Comparison of ENCODE assay signal across 13 cellular contexts in the genomic region with DNA sequence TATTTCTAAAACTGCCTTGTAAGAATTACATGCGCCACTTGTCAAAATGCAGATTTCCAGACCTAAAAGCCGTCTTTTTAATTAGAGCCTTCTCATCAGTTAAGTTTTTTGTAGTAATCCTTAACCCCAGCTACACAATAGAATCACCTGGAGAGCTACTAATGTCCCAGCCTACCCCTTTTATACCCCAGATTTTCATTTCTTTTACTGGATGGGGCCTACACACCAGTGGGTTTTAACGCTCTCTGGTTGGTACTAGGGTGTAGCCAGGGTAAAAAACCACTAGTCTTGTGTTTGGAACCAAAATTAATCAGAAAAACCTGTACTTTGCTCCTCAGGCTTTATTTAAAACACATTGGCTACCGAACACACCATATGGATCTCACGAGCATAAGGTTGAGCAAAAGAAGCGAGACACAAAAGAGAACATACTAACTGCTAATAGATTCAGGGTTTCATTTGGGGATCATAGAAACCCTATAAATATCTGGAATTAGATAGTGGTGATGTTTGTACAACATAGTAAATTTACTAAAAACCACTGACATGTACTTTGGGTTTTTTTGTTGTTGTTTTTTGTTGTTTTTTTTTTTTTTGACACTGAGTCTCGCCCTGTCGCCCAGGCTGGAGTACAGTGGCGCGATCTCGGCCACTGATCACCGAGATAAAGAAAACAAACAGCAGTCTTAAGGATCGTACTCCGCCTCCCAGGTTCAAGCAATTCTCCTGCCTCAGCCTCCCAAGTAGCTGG. TPM values are rescaled to one million over a fixed set of nuclear protein-coding genes. Genes with fewer than 3 reads are reported as not detected.
DNase-seq lines count a peak whose midpoint lies in the region; ATAC-seq, FAIRE-seq and TF ChIP-seq lines count a peak whose summit lies in the region.
"Had no signal": no experiment of that assay in that cellular context is flagged by ENCODE, and none has a peak within 500 bp of the region (broad histone marks: within the 10 kb centered on the region; RNA-seq: fewer than 3 reads in every experiment).

No MANE protein-coding gene starts in this region.

- no peak overlapping the region for H3K4me3 ChIP-seq in RWPE2 (ENCODE audit: severe bottlenecking)
- H3K4me3 ChIP-seq in liver (ENCODE audit: low read depth in 1 of 3, low read length in 3 of 3), result no peak overlapping the region

- H3K27ac ChIP-seq in RWPE2 (ENCODE audit: poor library complexity, severe bottlenecking), result peak overlapping the region; percentile 98
- H3K27ac ChIP-seq in liver (ENCODE audit: low read depth in 1 of 2, low read length in 2 of 2), result peak overlapping the region; percentile 19 to 42

- FAIRE-seq in GM12891 (lab: Jason Lieb, UNC), result no peak

- ATAC-seq in stimulated activated naive CD8-positive, alpha-beta T cell treated with anti-CD3 and anti-CD28 coated beads, Interleukin-15, Interleukin-2, amounts not matched to agents 100 U/mL and 50 U/mL, for 24 hours, result no peak
- ATAC-seq in RWPE2 (ENCODE audit: low read depth), result no peak
- ATAC-seq in HG02642 (IDR thresholded peaks at IDR 0.05; ENCODE audit: poor library complexity, unreplicated experiment), result no peak
- no peak for ATAC-seq in HG02759 (IDR thresholded peaks at IDR 0.05; ENCODE audit: unreplicated experiment)

- H3K4me3 Mint-ChIP-seq in stimulated activated naive CD8-positive, alpha-beta T cell treated with anti-CD3 and anti-CD28 coated beads, Interleukin-15, Interleukin-2, amounts not matched to agents 100 ng/mL and 50 ng/mL, for 24 hours, result no peak overlapping the region

- peaks cover 31% of the 10 kb centered on the region for H3K4me1 Mint-ChIP-seq in stimulated activated naive CD8-positive, alpha-beta T cell treated with anti-CD3 and anti-CD28 coated beads, Interleukin-15, Interleukin-2, amounts not matched to agents 100 ng/mL and 50 ng/mL, for 24 hours (ENCODE audit: low read depth)

- H3K36me3 Mint-ChIP-seq in stimulated activated naive CD8-positive, alpha-beta T cell treated with anti-CD3 and anti-CD28 coated beads, Interleukin-15, Interleukin-2, amounts not matched to agents 100 ng/mL and 50 ng/mL, for 24 hours (ENCODE audit: low read depth), result no peaks in the 10 kb centered on the region

- no peaks in the 10 kb centered on the region for H3K27me3 Mint-ChIP-seq in stimulated activated naive CD8-positive, alpha-beta T cell treated with anti-CD3 and anti-CD28 coated beads, Interleukin-15, Interleukin-2, amounts not matched to agents 100 ng/mL and 50 ng/mL, for 24 hours

- H3K9me3 Mint-ChIP-seq in stimulated activated naive CD8-positive, alpha-beta T cell treated with anti-CD3 and anti-CD28 coated beads, Interleukin-15, Interleukin-2, amounts not matched to agents 100 ng/mL and 50 ng/mL, for 24 hours, result no peaks in the 10 kb centered on the region

- H3K9ac ChIP-seq in liver (ENCODE audit: low read depth in 1 of 2, low read length in 2 of 2), result no peak overlapping the region

- no peak for TF ChIP-seq RAD21 in liver (IDR thresholded peaks at IDR 0.05)

- 95% methylated on average over 14 of the region's 14 CpGs for WGBS in liver

- no peaks in the 10 kb centered on the region for H3K36me3 ChIP-seq in RWPE2 (ENCODE audit: low read depth)
- H3K36me3 ChIP-seq in liver (ENCODE audit: control insufficient read depth in 4 of 4, insufficient read depth in 3 of 4, low read depth in 1 of 4, low read length in 3 of 4), result no peaks in the 10 kb centered on the region

- DNase-seq in stimulated activated naive CD8-positive, alpha-beta T cell treated with anti-CD3 and anti-CD28 coated beads, Interleukin-15, Interleukin-2, amounts not matched to agents 100 U/mL and 50 U/mL, for 24 hours, result no peak
- DNase-seq in RWPE2 (ENCODE audit: low spot score), result no peak
- no peak for DNase-seq in GM12891 (ENCODE audit: insufficient read length, low spot score)
- DNase-seq: activated CD4-positive, alpha-beta T cell treated with anti-CD3 and anti-CD28 coated beads, Interleukin-2, amount 50 U/mL, for 1 hour; hippocampal formation; Karpas-422; kidney; NCI-H1417; retina had no signal

- H3K4me1 ChIP-seq in RWPE2 (ENCODE audit: insufficient read depth, poor library complexity, severe bottlenecking) (peaks cover 38% of the 10 kb centered on the region), liver (ENCODE audit: control insufficient read depth in 4 of 4, insufficient read depth in 4 of 4, low read length in 3 of 4) (peaks cover 2 to 35% (median 14%) of the 10 kb centered on the region in 4 donors)

- H3K9me3 ChIP-seq in RWPE2 (ENCODE audit: severe bottlenecking), result no peaks in the 10 kb centered on the region
- no peaks in the 10 kb centered on the region for H3K9me3 ChIP-seq in liver (ENCODE audit: control insufficient read depth in 4 of 4, low read length in 3 of 4)

- TF ChIP-seq POLR2A in GM12891 (IDR thresholded peaks at IDR 0.05; ENCODE audit: low read depth, low read length), result no peak

- H3K27me3 ChIP-seq in RWPE2 (ENCODE audit: insufficient read depth, poor library complexity, severe bottlenecking) (no peaks in the 10 kb centered on the region), liver (ENCODE audit: control insufficient read depth in 4 of 4, insufficient read depth in 4 of 4, low read length in 3 of 4) (no peaks in the 10 kb centered on the region)

- peak overlapping the region; percentile 67 for H3K27ac Mint-ChIP-seq in stimulated activated naive CD8-positive, alpha-beta T cell treated with anti-CD3 and anti-CD28 coated beads, Interleukin-15, Interleukin-2, amounts not matched to agents 100 ng/mL and 50 ng/mL, for 24 hours

- TF ChIP-seq CTCF in RWPE2 (IDR thresholded peaks at IDR 0.05; ENCODE audit: poor library complexity, severe bottlenecking) (no peak), liver (IDR thresholded peaks at IDR 0.05; ENCODE audit: low read depth, low read length, missing input control) (no peak)

TF ChIP-seq in liver, 16 proteins besides CTCF, POLR2A, EP300 and RAD21 (continues in another document):
- no peak for TF ChIP-seq JUND (IDR thresholded peaks at IDR 0.05)
- TF ChIP-seq RXRA (IDR thresholded peaks at IDR 0.05), result no peak
- no peak for TF ChIP-seq TAF1 (conservative IDR thresholded peaks at IDR 0.05)
- TF ChIP-seq, protein P1, sequence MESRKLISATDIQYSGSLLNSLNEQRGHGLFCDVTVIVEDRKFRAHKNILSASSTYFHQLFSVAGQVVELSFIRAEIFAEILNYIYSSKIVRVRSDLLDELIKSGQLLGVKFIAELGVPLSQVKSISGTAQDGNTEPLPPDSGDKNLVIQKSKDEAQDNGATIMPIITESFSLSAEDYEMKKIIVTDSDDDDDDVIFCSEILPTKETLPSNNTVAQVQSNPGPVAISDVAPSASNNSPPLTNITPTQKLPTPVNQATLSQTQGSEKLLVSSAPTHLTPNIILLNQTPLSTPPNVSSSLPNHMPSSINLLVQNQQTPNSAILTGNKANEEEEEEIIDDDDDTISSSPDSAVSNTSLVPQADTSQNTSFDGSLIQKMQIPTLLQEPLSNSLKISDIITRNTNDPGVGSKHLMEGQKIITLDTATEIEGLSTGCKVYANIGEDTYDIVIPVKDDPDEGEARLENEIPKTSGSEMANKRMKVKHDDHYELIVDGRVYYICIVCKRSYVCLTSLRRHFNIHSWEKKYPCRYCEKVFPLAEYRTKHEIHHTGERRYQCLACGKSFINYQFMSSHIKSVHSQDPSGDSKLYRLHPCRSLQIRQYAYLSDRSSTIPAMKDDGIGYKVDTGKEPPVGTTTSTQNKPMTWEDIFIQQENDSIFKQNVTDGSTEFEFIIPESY (IDR thresholded peaks at IDR 0.05), result no peak
- TF ChIP-seq FOXA2 (IDR thresholded peaks at IDR 0.05), result no peak
- no peak for TF ChIP-seq SP1 (IDR thresholded peaks at IDR 0.05)
- TF ChIP-seq EGR1 (IDR thresholded peaks at IDR 0.05; ENCODE audit: low read depth in 2 of 2), result no peak
- no peak for TF ChIP-seq HNF4G (IDR thresholded peaks at IDR 0.05)
- TF ChIP-seq FOXA1 (IDR thresholded peaks at IDR 0.05), result no peak
- no peak for TF ChIP-seq MAX (IDR thresholded peaks at IDR 0.05)
- no peak for TF ChIP-seq HNF4A (conservative IDR thresholded peaks at IDR 0.05)
- TF ChIP-seq NR2F2 (IDR thresholded peaks at IDR 0.05), result no peak

TF ChIP-seq in GM12891, 5 proteins besides CTCF, POLR2A, EP300 and RAD21:
- TF ChIP-seq POLR2AphosphoS5 (IDR thresholded peaks at IDR 0.05; ENCODE audit: low read depth, low read length) (no peak), TAF1 (IDR thresholded peaks at IDR 0.05; ENCODE audit: low read depth, low read length) (no peak), SPI1 (IDR thresholded peaks at IDR 0.05; ENCODE audit: low read depth, low read length) (no peak), POU2F2 (IDR thresholded peaks at IDR 0.05; ENCODE audit: low read depth, low read length) (no peak), PAX5 (IDR thresholded peaks at IDR 0.05; ENCODE audit: insufficient read depth, low read length, severe bottlenecking) (no peak)
TF ChIP-seq in GM12891: peak in this region for 0.

RNA-seq across cellular contexts. Expression of gene BBS12, which starts 30.6 kb away (rescaled TPM):
- 1 to 10 TPM; 1.0 to 2.1 TPM for total RNA-seq in liver
- polyA plus RNA-seq in liver, result under 1 TPM; 0.53 to 0.59 TPM
- 0.37 TPM for polyA plus RNA-seq in GM12891 (2012; ENCODE audit: low read depth, missing spikeins)
